ENCODE assay signal across 8 cellular contexts in genomic region chr22:36144886-36145541, GRCh38. TPM values are rescaled to one million over a fixed set of nuclear protein-coding genes. Genes with fewer than 3 reads are reported as not detected.
A peak's percentile ranks its signal among the peaks of the same experiment; 100 is the strongest.
DNase-seq lines count a peak whose midpoint lies in the region; ATAC-seq lines count a peak whose summit lies in the region.

No MANE protein-coding gene starts in this region.

- H3K36me3 ChIP-seq in H7 (replicated peaks; ENCODE audit: control insufficient read depth, insufficient read depth, low read length) (no peaks in the 10 kb centered on the region), skeletal muscle satellite cell (ENCODE audit: insufficient read depth, low read length) (no peaks in the 10 kb centered on the region)

- H3K27me3 ChIP-seq in H7 (ENCODE audit: control insufficient read depth, insufficient read depth, low read length) (no peaks in the 10 kb centered on the region), skeletal muscle satellite cell (ENCODE audit: control insufficient read depth, insufficient read depth, low read length) (peaks cover 34% of the 10 kb centered on the region)

- peak overlapping the region; percentile 29 for H3K4me2 ChIP-seq in skeletal muscle satellite cell (ENCODE audit: low read length)

- no peak overlapping the region for H3K9ac ChIP-seq in skeletal muscle satellite cell (ENCODE audit: low read depth, low read length)

- DNase-seq in COLO829 (ENCODE audit: low spot score) (peak; percentile 72), H7 (peak; percentile 72), OCI-M1 (lab: John Stamatoyannopoulos, UW) (peak; percentile 78), brain pericyte (ENCODE audit: low read depth, low spot score) (peak; percentile 12), iPS-NIHi11 (ENCODE audit: low spot score) (peak; percentile 72)
- DNase-seq in effector CD8-positive, alpha-beta T cell (lab: John Stamatoyannopoulos, UW) = no peak

- ATAC-seq in HG03139 (IDR thresholded peaks at IDR 0.05; ENCODE audit: unreplicated experiment) = no peak

- peak overlapping the region; percentile 2; the same call in 1 of the 2 replicates for H3K4me3 ChIP-seq in H7 (ENCODE audit: insufficient read depth, low read depth, low read length)
- H3K4me3 ChIP-seq in skeletal muscle satellite cell (ENCODE audit: low read length) = no peak overlapping the region

- peaks cover 14% of the 10 kb centered on the region for H3K4me1 ChIP-seq in skeletal muscle satellite cell (ENCODE audit: control insufficient read depth, insufficient read depth, low read length)

- H3K9me3 ChIP-seq in skeletal muscle satellite cell (replicated peaks; ENCODE audit: low read length) = no peaks in the 10 kb centered on the region

RNA-seq across cellular contexts. Expression of gene APOL3, which starts 15.5 kb away (rescaled TPM):
- total RNA-seq in H7 (2014; rRNA removed; shearing (Covaris generic)) = 0.28 TPM in 1 of 2 replicates, not detected in the other
- 12.2 and 16.4 TPM in 2 replicates for total RNA-seq in skeletal muscle satellite cell (2012; rRNA removed)

RNA-seq across cellular contexts. Expression of gene APOL4, which starts 56.6 kb away (rescaled TPM):
- not detected in 2 replicates for total RNA-seq in H7 (2014; rRNA removed; shearing (Covaris generic))
- 1.7 TPM in 1 of 2 replicates, not detected in the other for total RNA-seq in skeletal muscle satellite cell (2012; rRNA removed)
